Comparison of ENCODE assay signal across 7 cellular contexts in the genomic region with DNA sequence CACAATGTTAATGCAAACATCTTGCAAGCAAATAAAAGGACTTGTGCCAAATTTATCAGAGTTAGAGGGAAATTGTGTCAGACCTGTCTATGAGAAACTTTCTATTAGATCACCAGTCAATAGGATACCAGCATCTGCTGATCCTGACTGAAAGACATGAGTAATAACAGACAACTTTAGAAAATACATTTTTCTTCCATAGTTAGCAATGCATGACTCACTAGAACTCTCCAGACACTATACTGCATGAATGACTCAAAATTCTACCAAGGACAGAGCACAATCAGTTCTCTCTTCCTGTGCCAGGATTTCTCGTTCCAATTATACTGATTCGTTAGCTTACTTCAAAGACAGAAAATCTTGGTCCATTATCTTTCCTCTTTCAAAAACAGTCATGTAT.
DNase-seq lines count a peak whose midpoint lies in the region; ATAC-seq lines count a peak whose summit lies in the region.

No MANE protein-coding gene starts in this region.

- no peaks in the 10 kb centered on the region for H3K9me3 Mint-ChIP-seq in activated CD4-positive, alpha-beta memory T cell treated with anti-CD3 and anti-CD28 coated beads for 36 hours

- POLR2A ChIA-PET in activated CD4-positive, alpha-beta memory T cell treated with anti-CD3 and anti-CD28 coated beads for 36 hours (lab: Charles Lee) = interaction anchor here (1.1 to 1.7 kb wide), 3 partner anchors 9 to 87 kb away, joined by 4 to 6 read pairs (median 4); no protein-coding TSS in a partner anchor

- CTCF ChIA-PET in activated CD4-positive, alpha-beta memory T cell treated with anti-CD3 and anti-CD28 coated beads for 36 hours (lab: Charles Lee) = interaction anchor here (1.0 kb wide), 1 partner anchor 8 kb away, joined by 3 read pairs; no protein-coding TSS in a partner anchor

- peaks cover 3% of the 10 kb centered on the region for H3K27me3 Mint-ChIP-seq in activated CD4-positive, alpha-beta memory T cell treated with anti-CD3 and anti-CD28 coated beads for 36 hours

- ATAC-seq in GM18867 (IDR thresholded peaks at IDR 0.05; ENCODE audit: unreplicated experiment) = peak; percentile 58
- peak; percentile 71 for ATAC-seq in HG03025 (IDR thresholded peaks at IDR 0.05; ENCODE audit: low FRiP score, unreplicated experiment)

- intact Hi-C loops in activated CD4-positive, alpha-beta memory T cell treated with anti-CD3 and anti-CD28 coated beads for 36 hours (cut with micrococcal nuclease) = loop anchor here (1.0 to 5.0 kb wide), 5 partner anchors 8 to 490 kb away; no protein-coding TSS in a partner anchor

- no peak overlapping the region for H3K4me3 Mint-ChIP-seq in activated CD4-positive, alpha-beta memory T cell treated with anti-CD3 and anti-CD28 coated beads for 36 hours

- H3K36me3 Mint-ChIP-seq in activated CD4-positive, alpha-beta memory T cell treated with anti-CD3 and anti-CD28 coated beads for 36 hours = no peaks in the 10 kb centered on the region

- peaks cover 36% of the 10 kb centered on the region for H3K4me1 Mint-ChIP-seq in activated CD4-positive, alpha-beta memory T cell treated with anti-CD3 and anti-CD28 coated beads for 36 hours (ENCODE audit: low read depth)

- DNase-seq in activated CD4-positive, alpha-beta memory T cell treated with anti-CD3 and anti-CD28 coated beads for 36 hours = no peak
- DNase-seq in middle frontal gyrus (ENCODE audit: extremely low spot score, low spot score) (peak; percentile 62), HuH-7.5 (ENCODE audit: low spot score) (no peak), T1000 (lab: John Stamatoyannopoulos, UW) (no peak)
- no peak for DNase-seq in activated CD4-positive, alpha-beta T cell treated with anti-CD3 and anti-CD28 coated beads, Interleukin-2, amount 50 U/mL, for 48 hours

- H3K27ac Mint-ChIP-seq in activated CD4-positive, alpha-beta memory T cell treated with anti-CD3 and anti-CD28 coated beads for 36 hours = peak overlapping the region; percentile 49
